ENCODE assay signal across 28 cellular contexts in the genomic region with DNA sequence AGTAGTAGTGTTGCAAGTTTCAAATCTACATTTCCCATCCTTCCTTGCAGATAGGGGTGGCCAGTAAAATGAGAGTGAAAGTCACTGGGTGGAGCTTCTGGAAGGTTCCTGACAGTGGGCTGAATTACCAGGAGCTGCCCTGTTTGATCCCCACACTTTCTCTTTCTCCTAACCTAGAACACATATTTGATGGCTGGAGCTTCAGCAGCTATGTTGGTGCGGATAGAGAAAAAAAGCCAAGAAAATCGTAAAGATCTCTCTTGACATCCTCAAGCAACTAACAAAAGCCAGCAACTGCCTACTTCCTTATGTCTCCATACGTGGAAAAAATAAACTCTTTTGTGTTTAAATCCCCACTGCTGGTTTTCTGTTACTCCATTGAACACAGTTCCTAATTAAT.
"Had no signal": no experiment of that assay in that cellular context is flagged by ENCODE, and none has a peak within 500 bp of the region (broad histone marks: within the 10 kb centered on the region; RNA-seq: fewer than 3 reads in every experiment).

No MANE protein-coding gene starts in this region.

- H3K9ac ChIP-seq: neural progenitor cell, parathyroid adenoma had no signal

- H2AFZ ChIP-seq: neural progenitor cell, parathyroid adenoma had no signal

- H3K4me2 ChIP-seq: neural progenitor cell, smooth muscle cell had no signal

- ATAC-seq: left colon; left lung; lower lobe of right lung; natural killer cell; stimulated activated naive B cell treated with anti-CD40 and anti-IgM and Interleukin-4, amounts not matched to agents 10 μg/mL and 1 μg/mL and 100 μg/mL, for 72 hours; stimulated activated naive CD8-positive, alpha-beta T cell treated with anti-CD3 and anti-CD28 coated beads, Interleukin-15, Interleukin-2, amounts not matched to agents 100 U/mL and 50 U/mL, for 24 hours had no signal

- H3K27me3 ChIP-seq: neural progenitor cell, right atrium auricular region, right lobe of liver, testis, transverse colon, upper lobe of left lung, vagina had no signal

- H3K4me3 ChIP-seq: left lung, lower lobe of right lung, neural progenitor cell, right atrium auricular region, right lobe of liver, smooth muscle cell, stomach, testis, thyroid gland, transverse colon, upper lobe of left lung, vagina had no signal

- DNase-seq: hypothalamus; immature natural killer cell; kidney; left colon; left lung; lower lobe of right lung; mammary epithelial cell; mesenchymal stem cell; naive B cell; natural killer cell; nephron progenitor cell; occipital lobe; right lobe of liver; stimulated activated CD4-positive, alpha-beta T cell treated with anti-CD3 and anti-CD28 coated beads, Interleukin-1b, Interleukin-23, amount 100 ng/mL, for 48 hours; stimulated activated CD4-positive, alpha-beta T cell treated with anti-CD3 and anti-CD28 coated beads, Interleukin-4, amount 100 ng/mL, for 1 hour; stimulated activated naive B cell treated with anti-CD40 and anti-IgM and Interleukin-4, amounts not matched to agents 10 μg/mL and 1 μg/mL and 100 μg/mL, for 72 hours; stimulated activated naive CD8-positive, alpha-beta T cell treated with anti-CD3 and anti-CD28 coated beads, Interleukin-15, Interleukin-2, amounts not matched to agents 100 U/mL and 50 U/mL, for 24 hours; stomach; testis; thyroid gland; transverse colon; upper lobe of left lung had no signal

- H3K4me1 ChIP-seq: left lung, lower lobe of right lung, neural progenitor cell, right atrium auricular region, right lobe of liver, stomach, transverse colon, upper lobe of left lung, vagina had no signal

- H3K27ac ChIP-seq: left lung, lower lobe of right lung, neural progenitor cell, neutrophil, parathyroid adenoma, right atrium auricular region, right lobe of liver, stomach, testis, thyroid gland, transverse colon, upper lobe of left lung, vagina had no signal

- H3K9me3 ChIP-seq: left lung, lower lobe of right lung, neutrophil, right atrium auricular region, right lobe of liver, stomach, testis, thyroid gland, transverse colon, upper lobe of left lung, vagina had no signal

- H3K36me3 ChIP-seq: left lung, lower lobe of right lung, neural progenitor cell, neutrophil, right atrium auricular region, right lobe of liver, stomach, thyroid gland, transverse colon, upper lobe of left lung, vagina had no signal

- H3K79me2 ChIP-seq: parathyroid adenoma had no signal
